Comparison of ENCODE assay signal across 8 cellular contexts in genomic region chr6:2633763-2634150, GRCh38.
DNase-seq lines count a peak whose midpoint lies in the region; ATAC-seq and TF ChIP-seq lines count a peak whose summit lies in the region.

No MANE protein-coding gene starts in this region.

- ATAC-seq in left cardiac atrium (no peak), natural killer cell (no peak), GM21619 (IDR thresholded peaks at IDR 0.05; ENCODE audit: unreplicated experiment) (no peak)

- peaks cover 0 to 5% of the 10 kb centered on the region in 2 donors for H3K4me1 Mint-ChIP-seq in natural killer cell

- H3K27ac ChIP-seq in right atrium auricular region (peak overlapping the region; percentile 83 to 85), ectodermal cell (ENCODE audit: insufficient read depth, low read depth, low read length, poor library complexity, severe bottlenecking) (no peak overlapping the region)

- no peaks in the 10 kb centered on the region for H3K27me3 ChIP-seq in right atrium auricular region
- peaks cover 13% of the 10 kb centered on the region for H3K27me3 ChIP-seq in ectodermal cell (ENCODE audit: control insufficient read depth, insufficient read depth, low read length, poor library complexity, severe bottlenecking)

- intact Hi-C loops in left cardiac atrium (cut with DNase I), result loop anchor here in 1 of 2 donors (2.0 to 10.0 kb wide), 4 partner anchors 127 to 429 kb away; no protein-coding TSS in a partner anchor
- intact Hi-C loops in natural killer cell (cut with micrococcal nuclease), result loop anchor here (1.0 to 5.0 kb wide), 3 partner anchors 436 to 1037 kb away; no protein-coding TSS in a partner anchor

- H3K27ac Mint-ChIP-seq in natural killer cell, result no peak overlapping the region

- H3K4me3 ChIP-seq in right atrium auricular region, result peak overlapping the region; percentile 41 to 60
- peak overlapping the region; percentile 41 for H3K4me3 ChIP-seq in ectodermal cell (ENCODE audit: insufficient read depth, low read depth, low read length)

- H3K4me3 Mint-ChIP-seq in natural killer cell, result peak overlapping the region; percentile 28

- no peak for TF ChIP-seq CTCF in right atrium auricular region (IDR thresholded peaks at IDR 0.05)
- TF ChIP-seq CTCF in natural killer cell (IDR thresholded peaks at IDR 0.05), result no peak

- peaks cover 8 to 20% of the 10 kb centered on the region in 2 donors for H3K27me3 Mint-ChIP-seq in natural killer cell (ENCODE audit: low read depth in 2 of 2)

- H3K36me3 ChIP-seq in right atrium auricular region (no peaks in the 10 kb centered on the region), ectodermal cell (ENCODE audit: control insufficient read depth, insufficient read depth, low read length) (no peaks in the 10 kb centered on the region)

- H3K36me3 Mint-ChIP-seq in natural killer cell, result no peaks in the 10 kb centered on the region

- H3K4me1 ChIP-seq in right atrium auricular region, result peaks cover 0 to 29% of the 10 kb centered on the region in 2 donors
- peaks cover 4% of the 10 kb centered on the region for H3K4me1 ChIP-seq in ectodermal cell (ENCODE audit: control insufficient read depth, insufficient read depth, low read length)

- H3K9me3 Mint-ChIP-seq in natural killer cell, result no peaks in the 10 kb centered on the region

- 74 to 79% methylated on average over 15 of the region's 15 CpGs for WGBS in ectodermal cell, 2 experiments

- H3K9me3 ChIP-seq in right atrium auricular region (no peaks in the 10 kb centered on the region), ectodermal cell (ENCODE audit: control insufficient read depth, low read length) (no peaks in the 10 kb centered on the region)

- DNase-seq in right atrium auricular region (ENCODE audit: low spot score), result no peak
- no peak for DNase-seq in left cardiac atrium
- DNase-seq in natural killer cell, result no peak
- no peak for DNase-seq in cortex of kidney (lab: John Stamatoyannopoulos, UW)
- no peak for DNase-seq in stimulated activated CD4-positive, alpha-beta T cell treated with anti-CD3 and anti-CD28 coated beads, Interleukin-12 subunit alpha, Interleukin-12 subunit beta, amount 100 ng/mL, for 4 hours
- DNase-seq in stimulated activated CD4-positive, alpha-beta T cell treated with anti-CD3 and anti-CD28 coated beads, Interleukin-4, amount 100 ng/mL, for 24 hours, result no peak
